11 cellular contexts compared by ENCODE assay signal in genomic region chr3:25429960-25430941, GRCh38. TPM values are rescaled to one million over a fixed set of nuclear protein-coding genes. Genes with fewer than 3 reads are reported as not detected.
DNase-seq lines count a peak whose midpoint lies in the region; ATAC-seq, FAIRE-seq and TF ChIP-seq lines count a peak whose summit lies in the region.
"Had no signal": no experiment of that assay in that cellular context is flagged by ENCODE, and none has a peak within 500 bp of the region (broad histone marks: within the 10 kb centered on the region; RNA-seq: fewer than 3 reads in every experiment).

No MANE protein-coding gene starts in this region.

- intact Hi-C loops in right lobe of liver (cut with DNase I) = no loop called here

- H3K36me3 ChIP-seq in bronchial epithelial cell (ENCODE audit: control insufficient read depth, insufficient read depth, low read length) (no peaks in the 10 kb centered on the region), right lobe of liver (no peaks in the 10 kb centered on the region), skeletal muscle tissue (ENCODE audit: control insufficient read depth in 3 of 3, insufficient read depth in 3 of 3, low read length in 3 of 3) (no peaks in the 10 kb centered on the region)

- H3K27me3 Mint-ChIP-seq in HFFc6 (ENCODE audit: insufficient read depth) = peaks cover 8% of the 10 kb centered on the region

- no peak for FAIRE-seq in bronchial epithelial cell (lab: Jason Lieb, UNC)

- no peaks in the 10 kb centered on the region for H3K9me3 Mint-ChIP-seq in HFFc6
- H3K9me3 Mint-ChIP-seq: activated T-helper 1 cell treated with anti-CD3 and anti-CD28 coated beads, Interleukin-12 subunit alpha, Interleukin-12 subunit beta, Interleukin-2, Interleukin-4 antibody, amounts not matched to agents 30 ng/mL and 10 ng/mL and 1 ng/mL, durations not matched to agents 14 hours and 24 hours and 36 hours had no signal

- H3K27ac ChIP-seq in right lobe of liver (peak overlapping the region; percentile 90 to 98 (median 95)), skeletal muscle tissue (ENCODE audit: low read depth, low read length) (peak overlapping the region; percentile 33)

- in situ Hi-C loops in ACHN (cut with HindIII; ENCODE audit: low pct_ligation_motif_present, low pct_unique_long_range_greater_than_20kb, low sequenced_read_pairs) = no loop called here

- DNase-seq in HFFc6 (no peak), bronchial epithelial cell (ENCODE audit: low read depth) (peak; percentile 32), right lobe of liver (no peak), ACHN (no peak), NCI-H2171 treated with DMSO at 0.1 percent for 48 hours (lab: John Stamatoyannopoulos, UW) (no peak)
- DNase-seq: DMS 273 treated with DMSO at 0.1 percent for 48 hours; stimulated activated CD8-positive, alpha-beta memory T cell treated with anti-CD3 and anti-CD28 coated beads, Interleukin-4, amount 100 ng/mL, for 48 hours had no signal

- H3K27me3 ChIP-seq in bronchial epithelial cell (ENCODE audit: control insufficient read depth, insufficient read depth, low read length) = peaks cover 7% of the 10 kb centered on the region
- no peaks in the 10 kb centered on the region for H3K27me3 ChIP-seq in right lobe of liver
- H3K27me3 ChIP-seq in skeletal muscle tissue (ENCODE audit: control insufficient read depth in 3 of 3, insufficient read depth in 3 of 3, low read length in 3 of 3) = no peaks in the 10 kb centered on the region

- H3K9ac ChIP-seq in skeletal muscle tissue (ENCODE audit: low read depth in 1 of 3, low read length in 3 of 3) = peak overlapping the region; percentile 54 to 95 (median 88)

- peak overlapping the region; percentile 19; the same call in 1 of the 2 replicates for H3K4me3 Mint-ChIP-seq in HFFc6
- H3K4me3 Mint-ChIP-seq: activated T-helper 1 cell treated with anti-CD3 and anti-CD28 coated beads, Interleukin-12 subunit alpha, Interleukin-12 subunit beta, Interleukin-2, Interleukin-4 antibody, amounts not matched to agents 30 ng/mL and 10 ng/mL and 1 ng/mL, durations not matched to agents 14 hours and 24 hours and 36 hours had no signal

- 7% methylated on average over 8 of the region's 8 CpGs for WGBS in right lobe of liver (ENCODE audit: insufficient coverage, low coverage, low lambda C conversion rate, missing lambda C conversion rate)

- H3K4me1 ChIP-seq in right lobe of liver = peaks cover 0 to 13% (median 3%) of the 10 kb centered on the region in 4 donors
- peaks cover 0 to 6% (median 3%) of the 10 kb centered on the region in 3 donors for H3K4me1 ChIP-seq in skeletal muscle tissue (ENCODE audit: control insufficient read depth in 3 of 3, insufficient read depth in 3 of 3, low read length in 3 of 3)

- TF ChIP-seq CTCF in HFFc6 (IDR thresholded peaks at IDR 0.05) = no peak
- no peak for TF ChIP-seq CTCF in bronchial epithelial cell (IDR thresholded peaks at IDR 0.05; ENCODE audit: insufficient read depth, low read length, severe bottlenecking)
- TF ChIP-seq CTCF in right lobe of liver (IDR thresholded peaks at IDR 0.05) = no peak

- ATAC-seq in right lobe of liver (peak in 1 of 4 donors; percentile 11), HG03039 (IDR thresholded peaks at IDR 0.05; ENCODE audit: unreplicated experiment) (no peak), GM19467 (IDR thresholded peaks at IDR 0.05; ENCODE audit: unreplicated experiment) (no peak)

- H3K4me1 Mint-ChIP-seq in HFFc6 (ENCODE audit: low read depth) = peaks cover 42% of the 10 kb centered on the region; the same call in 1 of the 2 replicates

- TF ChIP-seq POLR2A in right lobe of liver (IDR thresholded peaks at IDR 0.05) = no peak

- H3K9me3 ChIP-seq in right lobe of liver (no peaks in the 10 kb centered on the region), skeletal muscle tissue (ENCODE audit: control insufficient read depth in 3 of 3, low read length in 3 of 3) (no peaks in the 10 kb centered on the region)

- no peak overlapping the region; the same call in 1 of the 2 replicates for H3K27ac Mint-ChIP-seq in HFFc6
- H3K27ac Mint-ChIP-seq: activated T-helper 1 cell treated with anti-CD3 and anti-CD28 coated beads, Interleukin-12 subunit alpha, Interleukin-12 subunit beta, Interleukin-2, Interleukin-4 antibody, amounts not matched to agents 30 ng/mL and 10 ng/mL and 1 ng/mL, durations not matched to agents 14 hours and 24 hours and 36 hours had no signal

- H3K36me3 Mint-ChIP-seq in HFFc6 (ENCODE audit: low read depth) = no peaks in the 10 kb centered on the region

- H3K4me3 ChIP-seq in bronchial epithelial cell (ENCODE audit: low read depth, low read length) (no peak overlapping the region), right lobe of liver (peak overlapping the region; percentile 57 to 67 (median 61)), skeletal muscle tissue (ENCODE audit: low read length in 3 of 3) (peak overlapping the region; percentile 75 to 98 (median 76))

RNA-seq across cellular contexts. Expression of gene RARB, which starts 2.2 kb away (rescaled TPM):
- total RNA-seq in HFFc6 (2021; fragmentation: NEBNext Ultra II Directional; extraction: Animal tissue kit (Norgen Biotek cat#: 25700)) = 1 to 10 TPM in 4 of 6 experiments, not detected in 2; 1.6 to 2.4 (median 1.8) TPM
- total RNA-seq in bronchial epithelial cell (0.13 and 0.26 TPM in 2 replicates), right lobe of liver (1 to 10 TPM; 1.2 to 2.8 (median 2.1) TPM), skeletal muscle tissue (20.9 TPM)
- total RNA-seq: activated T-helper 1 cell treated with anti-CD3 and anti-CD28 coated beads, Interleukin-12 subunit alpha, Interleukin-12 subunit beta, Interleukin-2, Interleukin-4 antibody, amounts not matched to agents 30 ng/mL and 10 ng/mL and 1 ng/mL, durations not matched to agents 14 hours and 24 hours and 36 hours had no signal
